In the genomic region with DNA sequence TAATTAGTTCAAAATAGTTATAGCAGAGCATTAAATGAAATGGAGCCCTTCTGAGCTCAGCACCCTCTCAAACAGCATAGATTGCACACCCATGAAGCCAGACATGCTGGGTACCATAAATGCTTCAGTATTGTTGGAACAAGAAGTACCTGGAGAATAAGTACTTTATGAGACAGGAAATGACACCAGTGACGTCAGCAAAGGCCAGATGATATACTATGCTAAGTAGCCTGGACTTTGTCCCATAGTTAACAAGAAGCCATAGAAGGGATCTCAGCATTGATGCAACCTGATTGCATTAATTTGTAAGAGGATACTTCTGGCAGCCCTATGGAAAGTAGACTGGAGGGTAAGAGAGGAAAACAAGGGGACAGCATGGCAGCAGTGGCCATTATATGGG, we compare ENCODE assay signal across 20 cellular contexts. TPM values are rescaled to one million over a fixed set of nuclear protein-coding genes. Genes with fewer than 3 reads are reported as not detected.
DNase-seq lines count a peak whose midpoint lies in the region; ATAC-seq and TF ChIP-seq lines count a peak whose summit lies in the region.
"Had no signal": no experiment of that assay in that cellular context is flagged by ENCODE, and none has a peak within 500 bp of the region (broad histone marks: within the 10 kb centered on the region; RNA-seq: fewer than 3 reads in every experiment).

No MANE protein-coding gene starts in this region.

- no peak overlapping the region for H3K27ac Mint-ChIP-seq in T-cell
- H3K27ac Mint-ChIP-seq: CD4-positive, alpha-beta T cell had no signal

- H3K4me1 ChIP-seq in colonic mucosa: no peaks in the 10 kb centered on the region
- H3K4me1 ChIP-seq in psoas muscle: peaks cover 14% of the 10 kb centered on the region
- H3K4me1 ChIP-seq: BE2C, HAP-1 had no signal

- ATAC-seq in psoas muscle: peak; percentile 62 to 86 (median 75)
- no peak for ATAC-seq in T-cell (replicated peaks in 1 of 4)
- ATAC-seq in HG03520 (IDR thresholded peaks at IDR 0.05; ENCODE audit: unreplicated experiment): no peak
- ATAC-seq: PC-3 had no signal

- TF ChIP-seq CTCF in colonic mucosa (IDR thresholded peaks at IDR 0.05) (no peak), psoas muscle (IDR thresholded peaks at IDR 0.05) (no peak)

- H3K27me3 ChIP-seq in colonic mucosa (no peaks in the 10 kb centered on the region), psoas muscle (ENCODE audit: insufficient read depth in 3 of 3, low read length in 2 of 3) (no peaks in the 10 kb centered on the region)
- H3K27me3 ChIP-seq: BE2C had no signal

- no peaks in the 10 kb centered on the region for H3K9me3 Mint-ChIP-seq in T-cell
- H3K9me3 Mint-ChIP-seq: CD4-positive, alpha-beta T cell had no signal

- 22 to 29% (median 26%) methylated on average over 1 of the region's 1 CpG for WGBS in psoas muscle, 3 donors

- POLR2A ChIA-PET in T-cell (lab: Charles Lee): interaction anchor here in 1 of 2 donors (0.6 kb wide), 1 partner anchor 497 kb away, joined by 3 read pairs; no protein-coding TSS in a partner anchor

- no peaks in the 10 kb centered on the region for H3K36me3 Mint-ChIP-seq in T-cell

- peaks cover 0 to 7% (median 5%) of the 10 kb centered on the region in 3 donors for H3K4me1 Mint-ChIP-seq in T-cell

- CTCF ChIA-PET in T-cell (lab: Charles Lee): no interaction called here

- H3K27ac ChIP-seq in colonic mucosa: no peak overlapping the region
- peak overlapping the region; percentile 7 for H3K27ac ChIP-seq in psoas muscle
- H3K27ac ChIP-seq: HL-60, RWPE1 had no signal

- H3K9me3 ChIP-seq in colonic mucosa (no peaks in the 10 kb centered on the region), psoas muscle (no peaks in the 10 kb centered on the region)
- H3K9me3 ChIP-seq: BE2C, HAP-1 had no signal

- peaks cover 14 to 16% of the 10 kb centered on the region in 2 donors for H3K27me3 Mint-ChIP-seq in T-cell

- no peak overlapping the region for H3K4me3 Mint-ChIP-seq in T-cell
- H3K4me3 Mint-ChIP-seq: CD4-positive, alpha-beta T cell had no signal

- H3K4me3 ChIP-seq in colonic mucosa: no peak overlapping the region
- no peak overlapping the region for H3K4me3 ChIP-seq in psoas muscle
- H3K4me3 ChIP-seq: HAP-1 had no signal

- H3K9ac ChIP-seq in colonic mucosa (ENCODE audit: low read depth in 2 of 2, low read length in 2 of 2): no peak overlapping the region

- intact Hi-C loops in colonic mucosa (cut with DNase I) (no loop called here), psoas muscle (cut with DNase I) (no loop called here)

- no peaks in the 10 kb centered on the region for H3K36me3 ChIP-seq in colonic mucosa
- H3K36me3 ChIP-seq in psoas muscle (ENCODE audit: insufficient read depth in 1 of 2, low read depth in 1 of 2): no peaks in the 10 kb centered on the region
- H3K36me3 ChIP-seq: BE2C, HAP-1 had no signal

- DNase-seq in NCI-H510A treated with DMSO at 0.1 percent for 48 hours (lab: John Stamatoyannopoulos, UW): peak; percentile 42
- DNase-seq in NCI-H510A (lab: John Stamatoyannopoulos, UW): no peak
- peak; percentile 25 for DNase-seq in NCI-H146 (lab: John Stamatoyannopoulos, UW)
- DNase-seq in colonic mucosa: peak; percentile 75
- no peak for DNase-seq in psoas muscle
- no peak for DNase-seq in T-cell
- no peak for DNase-seq in HK-2 (ENCODE audit: unreplicated experiment)
- DNase-seq: 8988T; BE2C; Calu3; CD4-positive, alpha-beta T cell; KBM-7; NCI-H1436; NCI-H2081 treated with DMSO at 0.1 percent for 48 hours; NCI-H524 treated with DMSO at 0.1 percent for 48 hours; PC-3 had no signal

RNA-seq across cellular contexts. Expression of gene GADD45A, which starts 16.3 kb away (rescaled TPM):
- total RNA-seq in colonic mucosa (10 to 100 TPM; 29.0 to 29.4 TPM), psoas muscle (100 to 1,000 TPM in 3 of 4 donors, 10 to 100 TPM in 1; 93.5 to 505 (median 230) TPM), T-cell (10 to 100 TPM; 16.0 to 85.8 (median 21.9) TPM)
- polyA plus RNA-seq in psoas muscle: 100 to 1,000 TPM in 2 of 3 donors, 10 to 100 TPM in 1; 88.8 to 248 (median 197) TPM

Comparison
In these comparisons a context has a peak if more than half of its experiments do, and no peak if none do; other contexts are left out.
1. DNase-seq: peak in NCI-H510A treated with DMSO at 0.1 percent for 48 hours (single experiment), NCI-H146 (single experiment) and colonic mucosa (single experiment); none in NCI-H510A (single experiment), psoas muscle (0 of 2), T-cell (0 of 34) and HK-2 (single experiment).
2. ATAC-seq: peak in psoas muscle (4 of 4); none in T-cell (0 of 4) and HG03520 (single experiment).